ENCODE assay signal across 15 cellular contexts in genomic region chr1:17755120-17755519, GRCh38. TPM values are rescaled to one million over a fixed set of nuclear protein-coding genes. Genes with fewer than 3 reads are reported as not detected.
DNase-seq lines count a peak whose midpoint lies in the region; ATAC-seq and TF ChIP-seq lines count a peak whose summit lies in the region.
"Had no signal": no experiment of that assay in that cellular context is flagged by ENCODE, and none has a peak within 500 bp of the region (broad histone marks: within the 10 kb centered on the region; RNA-seq: fewer than 3 reads in every experiment).

ACTL8 (plus strand) TSS chr1:17755333; CDS start chr1:17823009, 67,676 bp downstream.

- ATAC-seq in GM18861 (IDR thresholded peaks at IDR 0.05; ENCODE audit: unreplicated experiment) = no peak

- no peaks in the 10 kb centered on the region for H3K36me3 ChIP-seq in GM06990 (ENCODE audit: control insufficient read depth, insufficient read depth, low read length)
- H3K36me3 ChIP-seq in OCI-LY7 (ENCODE audit: insufficient read depth, low read length) = no peaks in the 10 kb centered on the region

- peaks cover 15% of the 10 kb centered on the region for H3K36me3 Mint-ChIP-seq in activated naive CD4-positive, alpha-beta T cell treated with anti-CD3 and anti-CD28 coated beads for 36 hours (ENCODE audit: low read depth)

- DNase-seq in ACHN (peak; percentile 6), GM06990 (ENCODE audit: extremely low read depth, insufficient read length) (no peak), OCI-LY7 (ENCODE audit: low spot score) (peak; percentile 6), epithelial cell of proximal tubule (ENCODE audit: low read depth) (no peak), NCI-H1092 (lab: John Stamatoyannopoulos, UW) (no peak), AML-193 (lab: John Stamatoyannopoulos, UW) (no peak)
- no peak for DNase-seq in activated naive CD4-positive, alpha-beta T cell treated with anti-CD3 and anti-CD28 coated beads for 36 hours
- DNase-seq: activated T-cell treated with anti-CD3 and anti-CD28 coated beads for 4 hours, KG1, substantia nigra, T-helper 1 cell had no signal

- TF ChIP-seq CTCF in GM06990 (IDR thresholded peaks at IDR 0.05; ENCODE audit: insufficient read depth, low read length, poor library complexity, severe bottlenecking) (peak; percentile 47), OCI-LY7 (conservative IDR thresholded peaks at IDR 0.05; ENCODE audit: low read length) (peak; percentile 70), epithelial cell of proximal tubule (conservative IDR thresholded peaks at IDR 0.05; ENCODE audit: low read depth, low read length) (peak; percentile 37)

- BruUV-seq in OCI-LY7 (replicated peaks; lab: Mats Ljungman, UMichigan) = no TSS peak

- H3K27ac ChIP-seq in OCI-LY7 (ENCODE audit: low read depth, low read length, poor library complexity, severe bottlenecking) = no peak within 1 kb of the TSS

- H3K4me3 ChIP-seq in GM06990 (replicated peaks; ENCODE audit: low read depth, low read length) (no peak within 1 kb of the TSS), OCI-LY7 (ENCODE audit: low read depth, low read length, poor library complexity, severe bottlenecking) (no peak within 1 kb of the TSS), epithelial cell of proximal tubule (ENCODE audit: low read depth, low read length) (no peak within 1 kb of the TSS)

- in situ Hi-C loops in ACHN (cut with HindIII; ENCODE audit: low pct_ligation_motif_present, low pct_unique_long_range_greater_than_20kb, low sequenced_read_pairs) = no loop called here

- H3K27ac Mint-ChIP-seq in activated naive CD4-positive, alpha-beta T cell treated with anti-CD3 and anti-CD28 coated beads for 36 hours = no peak within 1 kb of the TSS

- H3K9me2 ChIP-seq in OCI-LY7 (ENCODE audit: insufficient read depth, low read length) = no peaks in the 10 kb centered on the region

- H3K9me3 Mint-ChIP-seq in activated naive CD4-positive, alpha-beta T cell treated with anti-CD3 and anti-CD28 coated beads for 36 hours = peaks cover 47% of the 10 kb centered on the region

- H2AFZ ChIP-seq in OCI-LY7 (ENCODE audit: low read length) = no peak within 1 kb of the TSS

- H3K79me2 ChIP-seq in OCI-LY7 (ENCODE audit: insufficient read depth, low read depth, low read length) = no peaks in the 10 kb centered on the region

- no peaks in the 10 kb centered on the region for H3K4me1 Mint-ChIP-seq in activated naive CD4-positive, alpha-beta T cell treated with anti-CD3 and anti-CD28 coated beads for 36 hours (ENCODE audit: low read depth)

- no peak within 1 kb of the TSS for H3K4me3 Mint-ChIP-seq in activated naive CD4-positive, alpha-beta T cell treated with anti-CD3 and anti-CD28 coated beads for 36 hours

- H4K20me1 ChIP-seq in OCI-LY7 (ENCODE audit: insufficient read depth, low read length) = no peaks in the 10 kb centered on the region

- H3K27me3 ChIP-seq in GM06990 (replicated peaks; ENCODE audit: control insufficient read depth, insufficient read depth, low read length) = no peaks in the 10 kb centered on the region

- H3K4me1 ChIP-seq in OCI-LY7 (ENCODE audit: insufficient read depth, low read length, poor library complexity, severe bottlenecking) = no peaks in the 10 kb centered on the region

- POLR2A ChIA-PET in OCI-LY7 (lab: Charles Lee) = no interaction called here

- H3K9me3 ChIP-seq in OCI-LY7 (ENCODE audit: low read length) = peaks cover 38% of the 10 kb centered on the region

- CTCF ChIA-PET in OCI-LY7 (lab: Charles Lee; ENCODE audit: unreplicated experiment) = no interaction called here
- CTCF ChIA-PET in activated naive CD4-positive, alpha-beta T cell treated with anti-CD3 and anti-CD28 coated beads for 36 hours (lab: Charles Lee) = interaction anchor here (0.7 kb wide), 3 partner anchors 46 to 757 kb away, joined by 3 to 4 read pairs (median 3); no protein-coding TSS in a partner anchor

- no peak within 1 kb of the TSS for H3K4me2 ChIP-seq in OCI-LY7 (ENCODE audit: low read length)

- peaks cover 2% of the 10 kb centered on the region for H3K27me3 Mint-ChIP-seq in activated naive CD4-positive, alpha-beta T cell treated with anti-CD3 and anti-CD28 coated beads for 36 hours (ENCODE audit: low read depth)

- intact Hi-C loops in OCI-LY7 (cut with micrococcal nuclease; ENCODE audit: unreplicated experiment) = no loop called here
- intact Hi-C loops in activated naive CD4-positive, alpha-beta T cell treated with anti-CD3 and anti-CD28 coated beads for 36 hours (cut with micrococcal nuclease) = no loop called here

RNA-seq across cellular contexts. Expression of gene ACTL8, which starts in this region (rescaled TPM):
- total RNA-seq in OCI-LY7 (2014; rRNA removed; shearing (Covaris generic)) = not detected in 2 replicates
- total RNA-seq in OCI-LY7 (2022) (not detected in 2 replicates), epithelial cell of proximal tubule (not detected in 2 replicates)
- total RNA-seq in activated naive CD4-positive, alpha-beta T cell treated with anti-CD3 and anti-CD28 coated beads for 36 hours = under 1 TPM in 1 of 2 experiments, not detected in 1; 0.12 TPM
- total RNA-seq: lung microvascular endothelial cell, NCI-H460, osteoblast had no signal

Comparison
In these comparisons a context has a peak if more than half of its experiments do, and no peak if none do; other contexts are left out.
1. Peak in DNase-seq in OCI-LY7; RNA of the gene not detected or under 1 TPM.